1 cellular context compared by ENCODE assay signal in genomic region chr22:19614546-19614884, GRCh38.
TF ChIP-seq lines count a peak whose summit lies in the region.

No MANE protein-coding gene starts in this region.

TF ChIP-seq in K562, 482 proteins besides CTCF, POLR2A, EP300 and RAD21 (continued from another document):
- TF ChIP-seq ZNF639 (CRISPR knock-in tag; conservative IDR thresholded peaks at IDR 0.05 in 1 of 2, IDR thresholded peaks at IDR 0.05 in 1 of 2) (0 out of 4 replicates have a peak, but pooled peaks of 1 of the 2 experiments have one; percentile 34), USF2 (CRISPR knock-in tag; IDR thresholded peaks at IDR 0.05) (peak; percentile 83), NFE2 (IDR thresholded peaks at IDR 0.05; ENCODE audit: low read depth) (peak; percentile 61), TFE3 (CRISPR knock-in tag; IDR thresholded peaks at IDR 0.05) (peak; percentile 61), CHD4 (IDR thresholded peaks at IDR 0.05; ENCODE audit: insufficient read depth, insufficient replicate concordance, low read depth, low read length, poor library complexity, severe bottlenecking) (no peak), MAFG (tag; conservative IDR thresholded peaks at IDR 0.05) (0 out of 2 replicates have a peak, but pooled peaks have one; percentile 30), USF1 (CRISPR knock-in tag; IDR thresholded peaks at IDR 0.05) (peak; percentile 80), THAP7 (CRISPR knock-in tag; IDR thresholded peaks at IDR 0.05) (0 out of 2 replicates have a peak, but pooled peaks have one; percentile 28), EZH2 (IDR thresholded peaks at IDR 0.05; ENCODE audit: borderline replicate concordance, low read depth, low read length) (peak; percentile 98; the same call in 1 of the 2 replicates), RERE (CRISPR knock-in tag; IDR thresholded peaks at IDR 0.05; ENCODE audit: borderline replicate concordance) (no peak), RAD51 (IDR thresholded peaks at IDR 0.05; ENCODE audit: borderline replicate concordance, low read depth) (peak; percentile 73)
